In the genomic region with DNA sequence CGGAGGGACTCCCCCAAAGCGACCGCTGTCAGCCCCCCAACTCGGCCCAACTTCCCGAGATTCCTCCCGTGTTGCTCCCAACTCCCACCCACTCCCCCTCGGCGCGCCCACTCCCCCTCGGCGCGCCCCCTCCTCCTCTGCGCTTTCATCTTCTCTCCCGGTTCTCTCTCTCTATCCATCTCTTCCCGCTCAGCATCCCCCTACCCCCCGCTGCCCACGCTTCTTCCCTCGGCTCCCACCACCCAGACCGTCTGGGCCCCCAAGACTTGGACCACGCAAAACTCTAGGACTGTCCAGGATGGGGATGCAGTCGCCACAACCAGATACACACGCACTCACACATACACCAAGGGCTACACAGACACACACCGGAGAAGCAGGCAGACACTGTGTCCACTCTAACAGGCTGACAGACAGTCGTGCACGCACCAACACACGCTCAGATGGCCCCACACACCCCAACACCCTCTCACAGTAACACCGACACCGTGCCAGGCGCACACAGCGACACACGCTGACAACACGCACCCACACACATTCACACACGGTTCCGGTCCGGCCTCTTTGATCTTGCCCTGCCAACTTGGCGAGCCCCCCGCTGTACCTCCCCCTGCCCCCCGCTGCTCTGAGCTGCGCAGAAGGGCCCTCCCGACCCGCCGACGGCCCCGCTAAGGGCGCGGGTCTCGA, we compare ENCODE assay signal across 8 cellular contexts. TPM values are rescaled to one million over a fixed set of nuclear protein-coding genes. Genes with fewer than 3 reads are reported as not detected.
DNase-seq lines count a peak whose midpoint lies in the region; ATAC-seq, FAIRE-seq and TF ChIP-seq lines count a peak whose summit lies in the region.

No MANE protein-coding gene starts in this region.

- ATAC-seq in Panc1 (peak; percentile 57), HG02642 (IDR thresholded peaks at IDR 0.05; ENCODE audit: poor library complexity, unreplicated experiment) (no peak), HG02610 (IDR thresholded peaks at IDR 0.05; ENCODE audit: unreplicated experiment) (no peak), foreskin keratinocyte (no peak)

- no peak overlapping the region for H2BK5ac ChIP-seq in trophoblast cell (ENCODE audit: low read depth, low read length, poor library complexity)

- no peak overlapping the region for H3K27ac ChIP-seq in DOHH2 (ENCODE audit: low read depth, low read length)
- no peak overlapping the region for H3K27ac ChIP-seq in Panc1 (ENCODE audit: low read length)
- no peak overlapping the region for H3K27ac ChIP-seq in trophoblast cell (ENCODE audit: low read depth, low read length)
- no peak overlapping the region for H3K27ac ChIP-seq in foreskin keratinocyte

- H3F3A ChIP-seq in DOHH2 (ENCODE audit: control insufficient read depth, insufficient read depth): no peaks in the 10 kb centered on the region

- no peak overlapping the region for H3K9ac ChIP-seq in trophoblast cell (ENCODE audit: low read length)

- H3K79me1 ChIP-seq in trophoblast cell (ENCODE audit: low read length): no peaks in the 10 kb centered on the region

- DNase-seq in Panc1 (ENCODE audit: low read depth, low spot score) (no peak), frontal cortex (ENCODE audit: low spot score in 2 of 2) (peak; percentile 63 to 64), trophoblast cell (no peak), HUDEP-2 (lab: John Stamatoyannopoulos, UW; ENCODE audit: unreplicated experiment in 76 of 76) (no peak), foreskin keratinocyte (no peak)

- H2BK120ac ChIP-seq in trophoblast cell (ENCODE audit: insufficient read depth, low read length, poor library complexity): no peak overlapping the region

- no peaks in the 10 kb centered on the region for H3K9me2 ChIP-seq in DOHH2 (replicated peaks; ENCODE audit: control insufficient read depth, low read length)

- no peaks in the 10 kb centered on the region for H3K9me3 ChIP-seq in DOHH2 (ENCODE audit: control insufficient read depth, insufficient read depth, low read length)
- H3K9me3 ChIP-seq in Panc1 (ENCODE audit: control insufficient read depth, insufficient read depth, low read depth, low read length): no peaks in the 10 kb centered on the region
- H3K9me3 ChIP-seq in trophoblast cell (ENCODE audit: insufficient read depth, low read depth, low read length): peaks cover 11% of the 10 kb centered on the region

- H4K12ac ChIP-seq in trophoblast cell (ENCODE audit: low read depth, low read length): no peak overlapping the region

- no peak overlapping the region for H3K18ac ChIP-seq in trophoblast cell (ENCODE audit: low read length)

- in situ Hi-C loops in Panc1 (cut with HindIII; ENCODE audit: low pct_unique_long_range_greater_than_20kb, low sequenced_read_pairs): no loop called here

- no peak overlapping the region for H2AK5ac ChIP-seq in trophoblast cell (ENCODE audit: low read length)

- intact Hi-C loops in Panc1 (cut with micrococcal nuclease; ENCODE audit: unreplicated experiment): no loop called here

- H3K27me3 ChIP-seq in DOHH2 (ENCODE audit: control insufficient read depth, low read length) (peaks cover 58% of the 10 kb centered on the region), Panc1 (ENCODE audit: control insufficient read depth, insufficient read depth, low read length) (peaks cover 6% of the 10 kb centered on the region; the same call in 1 of the 2 replicates), trophoblast cell (ENCODE audit: insufficient read depth, low read length) (peaks cover 81% of the 10 kb centered on the region), foreskin keratinocyte (peaks cover 93% of the 10 kb centered on the region)

- H3K4me3 ChIP-seq in DOHH2 (ENCODE audit: low read length) (peak overlapping the region; percentile 68), Panc1 (ENCODE audit: low read depth in 2 of 2, low read length in 2 of 2) (peak overlapping the region; percentile 43 to 46), trophoblast cell (ENCODE audit: low read depth, low read length) (no peak overlapping the region)

- BruUV-seq in Panc1 (replicated peaks; lab: Mats Ljungman, UMichigan): no TSS peak

- no peak for FAIRE-seq in frontal cortex (lab: Jason Lieb, UNC)

- H3K4me1 ChIP-seq in DOHH2 (ENCODE audit: control insufficient read depth, low read length): peaks cover 10% of the 10 kb centered on the region
- H3K4me1 ChIP-seq in Panc1 (ENCODE audit: control insufficient read depth, insufficient read depth, low read length): no peaks in the 10 kb centered on the region; the same call in 1 of the 2 replicates
- H3K4me1 ChIP-seq in trophoblast cell (ENCODE audit: control insufficient read depth in 1 of 2, insufficient read depth in 2 of 2, low read length in 2 of 2): peaks cover 6 to 12% of the 10 kb centered on the region in 2 experiments
- no peaks in the 10 kb centered on the region for H3K4me1 ChIP-seq in foreskin keratinocyte

- H3K14ac ChIP-seq in trophoblast cell (ENCODE audit: low read length): no peak overlapping the region

- POLR2A ChIA-PET in Panc1 (lab: Charles Lee): no interaction called here

- WGBS in trophoblast cell (ENCODE audit: extremely low coverage, insufficient coverage, insufficient read length): no CpG with 5 or more reads among the region's 47 CpGs

- TF ChIP-seq CTCF in DOHH2 (IDR thresholded peaks at IDR 0.05; ENCODE audit: low read depth, low read length, poor library complexity, severe bottlenecking) (no peak), Panc1 (IDR thresholded peaks at IDR 0.05) (no peak), foreskin keratinocyte (conservative IDR thresholded peaks at IDR 0.05) (no peak)

- no peak overlapping the region for H3K23ac ChIP-seq in trophoblast cell (ENCODE audit: low read length)

- CTCF ChIA-PET in Panc1 (lab: Charles Lee): no interaction called here

- no peak overlapping the region for H2AFZ ChIP-seq in trophoblast cell (ENCODE audit: insufficient read depth, low read length, poor library complexity)

- no peak overlapping the region for H4K8ac ChIP-seq in trophoblast cell (ENCODE audit: low read depth, low read length)

- no peak overlapping the region for H3K4ac ChIP-seq in trophoblast cell (ENCODE audit: low read depth, low read length)

- H4K91ac ChIP-seq in trophoblast cell (ENCODE audit: low read depth, low read length): no peak overlapping the region

- H3K79me2 ChIP-seq in DOHH2 (ENCODE audit: control insufficient read depth, low read length): no peaks in the 10 kb centered on the region
- no peaks in the 10 kb centered on the region for H3K79me2 ChIP-seq in trophoblast cell (ENCODE audit: control insufficient read depth, insufficient read depth, low read length, poor library complexity)

- no peaks in the 10 kb centered on the region for H3K36me3 ChIP-seq in DOHH2 (ENCODE audit: control insufficient read depth, low read length)
- H3K36me3 ChIP-seq in Panc1 (ENCODE audit: control insufficient read depth, insufficient read depth, low read length): no peaks in the 10 kb centered on the region
- H3K36me3 ChIP-seq in trophoblast cell (ENCODE audit: control insufficient read depth in 1 of 2, insufficient read depth in 2 of 2, low read length in 2 of 2): no peaks in the 10 kb centered on the region

- H3K4me2 ChIP-seq in DOHH2 (ENCODE audit: low read length) (peak overlapping the region; percentile 68), trophoblast cell (ENCODE audit: low read length) (peak overlapping the region; percentile 56)

- peaks cover 10% of the 10 kb centered on the region; the same call in 1 of the 2 replicates for H4K20me1 ChIP-seq in DOHH2 (ENCODE audit: control insufficient read depth, insufficient read depth, low read depth, low read length)

- H2BK12ac ChIP-seq in trophoblast cell (ENCODE audit: low read length): no peak overlapping the region

RNA-seq across cellular contexts. Expression of a gene that starts 1.1 kb away (rescaled TPM):
- total RNA-seq in Panc1 (2021; ENCODE audit: unreplicated experiment) (2.3 TPM), frontal cortex (12.6 TPM), foreskin keratinocyte (not detected in 2 replicates)
- 3.8 TPM for polyA plus RNA-seq in Panc1 (2012; ENCODE audit: insufficient read length)
- polyA plus RNA-seq in trophoblast cell (2013): 0.15 and 0.32 TPM in 2 replicates
- polyA plus RNA-seq in foreskin keratinocyte: not detected in 2 replicates

Comparison
In these comparisons a context has a peak if more than half of its experiments do, and no peak if none do; other contexts are left out.
1. DNase-seq: peak in frontal cortex (2 of 2); none in Panc1 (single experiment), trophoblast cell (0 of 2), HUDEP-2 (0 of 76) and foreskin keratinocyte (0 of 2).